13 cellular contexts compared by ENCODE assay signal in genomic region chr5:60340326-60340725, GRCh38.
"Had no signal": no experiment of that assay in that cellular context is flagged by ENCODE, and none has a peak within 500 bp of the region (broad histone marks: within the 10 kb centered on the region; RNA-seq: fewer than 3 reads in every experiment).

No MANE protein-coding gene starts in this region.

- H3K27me3 ChIP-seq: left lung, pancreas had no signal

- H3K36me3 ChIP-seq: left lung, pancreas had no signal

- H3K4me1 ChIP-seq: left lung, pancreas had no signal

- H3K4me3 ChIP-seq: left lung, mucosa of descending colon, pancreas had no signal

- ATAC-seq: activated CD8-positive, alpha-beta T cell treated with anti-CD3 and anti-CD28 coated beads, Interleukin-2, amount 10 ng/mL, durations not matched to agents 7 days and 5 days; mucosa of descending colon; naive thymus-derived CD4-positive, alpha-beta T cell had no signal

- DNase-seq: activated CD4-positive, alpha-beta T cell treated with anti-CD3 and anti-CD28 coated beads, Interleukin-2, amount 10 ng/mL, durations not matched to agents 24 days and 14 days; activated CD8-positive, alpha-beta memory T cell treated with anti-CD3 and anti-CD28 coated beads, Interleukin-2, amount 50 U/mL, for 4 hours; activated CD8-positive, alpha-beta T cell treated with anti-CD3 and anti-CD28 coated beads, Interleukin-2, amount 10 ng/mL, durations not matched to agents 7 days and 5 days; activated naive CD8-positive, alpha-beta T cell treated with anti-CD3 and anti-CD28 coated beads, Interleukin-2, amount 10 ng/mL, durations not matched to agents 7 days and 5 days; dermis blood vessel endothelial cell; left lung; mammary epithelial cell; mucosa of descending colon; naive thymus-derived CD4-positive, alpha-beta T cell; retina; stimulated activated CD4-positive, alpha-beta T cell treated with anti-CD3 and anti-CD28 coated beads, Interleukin-2, amount 100 ng/mL, for 48 hours; stimulated activated naive B cell treated with anti-CD40 and anti-IgM and Interleukin-4, amounts not matched to agents 10 μg/mL and 1 μg/mL and 100 μg/mL, for 72 hours had no signal

- H3K27ac ChIP-seq: left lung, pancreas had no signal

- H3K9me3 ChIP-seq: left lung, mucosa of descending colon, pancreas had no signal
